In the genomic region with DNA sequence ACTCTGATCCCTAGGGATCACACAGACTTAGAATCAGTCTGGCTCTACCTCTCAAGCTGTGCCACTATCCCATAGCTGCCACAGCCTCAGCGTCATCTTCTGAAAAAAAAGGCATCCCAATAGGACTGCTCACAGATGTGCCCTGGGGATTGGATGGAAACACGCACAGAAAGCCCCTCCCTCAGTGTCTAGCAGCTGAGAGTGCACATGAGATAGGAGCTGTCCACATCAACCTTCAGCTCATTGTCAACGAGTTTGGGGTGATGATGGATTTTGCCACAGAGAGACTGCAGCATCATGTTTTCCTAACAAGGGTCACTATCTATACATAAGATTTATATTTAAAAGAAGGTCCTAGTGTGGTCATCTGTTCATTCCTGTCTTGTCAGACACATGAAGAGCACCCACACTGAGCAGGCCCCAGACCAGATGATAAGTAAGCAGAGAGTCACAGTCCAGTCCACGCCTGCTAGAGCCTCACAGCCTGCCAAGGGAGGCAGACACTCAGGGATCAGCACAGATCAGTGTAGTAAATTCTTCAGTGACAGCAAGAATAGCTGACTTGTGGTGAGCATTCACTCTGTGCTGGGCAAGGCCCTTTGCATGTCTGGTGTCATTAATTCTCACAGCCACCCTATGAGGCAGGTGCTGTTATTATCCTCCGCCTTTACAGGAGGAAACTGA, we compare ENCODE assay signal across 2 cellular contexts.
TF ChIP-seq lines count a peak whose summit lies in the region.

No MANE protein-coding gene starts in this region.

TF ChIP-seq in SK-N-SH, 30 proteins besides CTCF, POLR2A, EP300 and RAD21:
- no peak for TF ChIP-seq EZH2phosphoT487 (IDR thresholded peaks at IDR 0.05; ENCODE audit: borderline replicate concordance, low read depth)
- TF ChIP-seq NFIC (IDR thresholded peaks at IDR 0.05; ENCODE audit: borderline replicate concordance), result no peak
- no peak for TF ChIP-seq FOXJ3 (CRISPR knock-in tag; IDR thresholded peaks at IDR 0.05)

TF ChIP-seq in SK-N-SH treated with all-trans-retinoic acid at 6 μM for 48 hours, 23 proteins besides CTCF, POLR2A, EP300 and RAD21:
- TF ChIP-seq TOX (CRISPR knock-in tag; IDR thresholded peaks at IDR 0.05; ENCODE audit: borderline replicate concordance) (no peak), ESRRG (CRISPR knock-in tag; IDR thresholded peaks at IDR 0.05) (no peak), ISL1 (CRISPR knock-in tag; IDR thresholded peaks at IDR 0.05) (no peak), RARB (CRISPR knock-in tag; IDR thresholded peaks at IDR 0.05) (no peak), SNAI2 (CRISPR knock-in tag; IDR thresholded peaks at IDR 0.05) (no peak)
- TF ChIP-seq, protein P1, sequence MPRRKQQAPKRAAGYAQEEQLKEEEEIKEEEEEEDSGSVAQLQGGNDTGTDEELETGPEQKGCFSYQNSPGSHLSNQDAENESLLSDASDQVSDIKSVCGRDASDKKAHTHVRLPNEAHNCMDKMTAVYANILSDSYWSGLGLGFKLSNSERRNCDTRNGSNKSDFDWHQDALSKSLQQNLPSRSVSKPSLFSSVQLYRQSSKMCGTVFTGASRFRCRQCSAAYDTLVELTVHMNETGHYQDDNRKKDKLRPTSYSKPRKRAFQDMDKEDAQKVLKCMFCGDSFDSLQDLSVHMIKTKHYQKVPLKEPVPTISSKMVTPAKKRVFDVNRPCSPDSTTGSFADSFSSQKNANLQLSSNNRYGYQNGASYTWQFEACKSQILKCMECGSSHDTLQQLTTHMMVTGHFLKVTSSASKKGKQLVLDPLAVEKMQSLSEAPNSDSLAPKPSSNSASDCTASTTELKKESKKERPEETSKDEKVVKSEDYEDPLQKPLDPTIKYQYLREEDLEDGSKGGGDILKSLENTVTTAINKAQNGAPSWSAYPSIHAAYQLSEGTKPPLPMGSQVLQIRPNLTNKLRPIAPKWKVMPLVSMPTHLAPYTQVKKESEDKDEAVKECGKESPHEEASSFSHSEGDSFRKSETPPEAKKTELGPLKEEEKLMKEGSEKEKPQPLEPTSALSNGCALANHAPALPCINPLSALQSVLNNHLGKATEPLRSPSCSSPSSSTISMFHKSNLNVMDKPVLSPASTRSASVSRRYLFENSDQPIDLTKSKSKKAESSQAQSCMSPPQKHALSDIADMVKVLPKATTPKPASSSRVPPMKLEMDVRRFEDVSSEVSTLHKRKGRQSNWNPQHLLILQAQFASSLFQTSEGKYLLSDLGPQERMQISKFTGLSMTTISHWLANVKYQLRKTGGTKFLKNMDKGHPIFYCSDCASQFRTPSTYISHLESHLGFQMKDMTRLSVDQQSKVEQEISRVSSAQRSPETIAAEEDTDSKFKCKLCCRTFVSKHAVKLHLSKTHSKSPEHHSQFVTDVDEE (CRISPR knock-in tag; IDR thresholded peaks at IDR 0.05), result no peak
